Comparison of ENCODE assay signal across 15 cellular contexts in the genomic region with DNA sequence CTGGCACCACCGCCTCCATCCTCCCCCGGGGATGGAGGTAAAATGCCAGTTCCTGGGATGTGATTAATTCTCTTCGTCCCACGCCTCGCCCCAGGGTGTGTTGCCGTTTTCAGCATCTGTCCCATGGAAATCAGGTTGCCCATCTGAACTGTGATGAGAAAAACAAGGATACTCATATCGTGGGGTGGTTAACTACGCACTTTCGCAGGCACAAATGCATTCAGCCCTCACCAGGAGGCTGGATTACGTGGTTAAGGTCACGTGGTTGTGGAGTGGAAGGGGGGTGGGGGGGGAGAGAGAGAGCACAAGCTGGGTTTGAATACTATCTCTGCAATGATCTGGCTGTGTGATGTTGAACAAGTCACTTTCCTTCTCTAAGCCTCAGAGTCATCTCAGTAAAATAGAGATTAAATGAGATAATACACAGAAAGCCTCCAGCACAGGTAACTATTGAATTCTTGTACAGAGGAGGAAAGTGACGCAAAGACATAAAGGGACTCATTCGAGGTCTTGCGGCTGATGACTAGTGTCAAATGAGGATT.
A peak's percentile ranks its signal among the peaks of the same experiment; 100 is the strongest.
DNase-seq lines count a peak whose midpoint lies in the region; ATAC-seq and TF ChIP-seq lines count a peak whose summit lies in the region.
"Had no signal": no experiment of that assay in that cellular context is flagged by ENCODE, and none has a peak within 500 bp of the region (broad histone marks: within the 10 kb centered on the region; RNA-seq: fewer than 3 reads in every experiment).

No MANE protein-coding gene starts in this region.

- TF ChIP-seq CTCF in DND-41 (IDR thresholded peaks at IDR 0.05; ENCODE audit: borderline replicate concordance, extremely low read depth, low read length, poor library complexity, severe bottlenecking) (no peak), IMR-90 (conservative IDR thresholded peaks at IDR 0.05; ENCODE audit: low read depth, low read length) (no peak)

- H3K4me1 Mint-ChIP-seq in activated T-helper 2 cell treated with anti-CD3 and anti-CD28 coated beads, Interferon-gamma antibody, Interleukin-2, Interleukin-4, amounts not matched to agents 10 μg/mL and 5 μg/mL and 100 μg/mL, durations not matched to agents 14 hours and 24 hours and 36 hours (ENCODE audit: low read depth) = peaks cover 35% of the 10 kb centered on the region

- H3K14ac ChIP-seq in IMR-90 (replicated peaks; ENCODE audit: low read depth, low read length) = peak overlapping the region; percentile 69

- H2BK120ac ChIP-seq in IMR-90 (ENCODE audit: low read depth, low read length) (peak overlapping the region; percentile 72), mesendoderm (ENCODE audit: low read depth, low read length) (no peak overlapping the region)

- POLR2A ChIA-PET in IMR-90 (lab: Charles Lee; ENCODE audit: unreplicated experiment) = interaction anchor here (0.5 kb wide), 1 partner anchor 883 kb away, joined by 3 read pairs; no protein-coding TSS in a partner anchor

- in situ Hi-C loops in IMR-90 (cut with MboI; ENCODE audit: low sequenced_read_pairs) = loop anchor here (10.0 kb wide), 1 partner anchor 74 kb away; a partner anchor contains a TSS

- H2AK5ac ChIP-seq in IMR-90 (ENCODE audit: low read depth, low read length) (peak overlapping the region; percentile 88), mesendoderm (ENCODE audit: low read length) (no peak overlapping the region)

- H2BK15ac ChIP-seq in IMR-90 (ENCODE audit: low read depth, low read length) (peak overlapping the region; percentile 76; the same call in 1 of the 3 replicates), mesendoderm (replicated peaks; ENCODE audit: low read depth) (no peak overlapping the region)

- no peaks in the 10 kb centered on the region for H3K9me3 Mint-ChIP-seq in activated T-helper 2 cell treated with anti-CD3 and anti-CD28 coated beads, Interferon-gamma antibody, Interleukin-2, Interleukin-4, amounts not matched to agents 10 μg/mL and 5 μg/mL and 100 μg/mL, durations not matched to agents 14 hours and 24 hours and 36 hours

- H3K56ac ChIP-seq in IMR-90 (ENCODE audit: extremely low read depth, insufficient read depth, low read length) (no peak overlapping the region), mesendoderm (ENCODE audit: low read length) (no peak overlapping the region)

- no peak for TF ChIP-seq POLR2A in IMR-90 (IDR thresholded peaks at IDR 0.05; ENCODE audit: low read depth, low read length)

- WGBS in IMR-90 (ENCODE audit: extremely low coverage in 2 of 2, insufficient read length in 1 of 2), 2 experiments = 86% methylated on average over 6 of the region's 14 CpGs; no CpG with 5 or more reads in 1 of the 2 experiments
- WGBS in mesendoderm (ENCODE audit: extremely low coverage, insufficient coverage, low lambda C conversion rate) = no CpG with 5 or more reads among the region's 14 CpGs

- H3K4ac ChIP-seq in IMR-90 (ENCODE audit: low read depth, low read length) (peak overlapping the region; percentile 80), mesendoderm (ENCODE audit: low read depth, low read length) (no peak overlapping the region)

- H3K79me1 ChIP-seq in IMR-90 (ENCODE audit: low read depth in 1 of 2, low read length in 2 of 2) = peaks cover 29 to 32% of the 10 kb centered on the region in 2 experiments
- no peaks in the 10 kb centered on the region for H3K79me1 ChIP-seq in mesendoderm (ENCODE audit: low read length)

- H3K9ac ChIP-seq in DND-41 (ENCODE audit: low read depth, low read length) (no peak overlapping the region), IMR-90 (ENCODE audit: low read depth, low read length) (no peak overlapping the region), mesendoderm (ENCODE audit: low read length) (no peak overlapping the region)

- H3K36me3 ChIP-seq in DND-41 (ENCODE audit: insufficient read depth, low read length) (no peaks in the 10 kb centered on the region), IMR-90 (ENCODE audit: control insufficient read depth, insufficient read depth, low read length) (peaks cover 3% of the 10 kb centered on the region; the same call in 1 of the 2 replicates), mesendoderm (ENCODE audit: control insufficient read depth, insufficient read depth, low read length) (no peaks in the 10 kb centered on the region)
- H3K36me3 ChIP-seq: right lobe of liver had no signal

- peak overlapping the region; percentile 46 for H2BK20ac ChIP-seq in IMR-90 (ENCODE audit: low read depth, low read length)

- CTCF ChIA-PET in IMR-90 (lab: Yijun Ruan, JAX) = interaction anchor here (0.7 kb wide), 1 partner anchor 81 kb away, joined by 3 read pairs; no protein-coding TSS in a partner anchor

- H3K27me3 Mint-ChIP-seq in activated T-helper 2 cell treated with anti-CD3 and anti-CD28 coated beads, Interferon-gamma antibody, Interleukin-2, Interleukin-4, amounts not matched to agents 10 μg/mL and 5 μg/mL and 100 μg/mL, durations not matched to agents 14 hours and 24 hours and 36 hours (ENCODE audit: low read depth) = peaks cover 4% of the 10 kb centered on the region

- H3K23ac ChIP-seq in IMR-90 (ENCODE audit: low read depth, low read length) (peak overlapping the region; percentile 42; the same call in 1 of the 2 replicates), mesendoderm (ENCODE audit: low read length) (no peak overlapping the region)

- H3K27me3 ChIP-seq in DND-41 (ENCODE audit: insufficient read depth, low read length, poor library complexity) = peaks cover 6% of the 10 kb centered on the region
- no peaks in the 10 kb centered on the region for H3K27me3 ChIP-seq in IMR-90 (ENCODE audit: control insufficient read depth, insufficient read depth, low read length)
- no peaks in the 10 kb centered on the region for H3K27me3 ChIP-seq in mesendoderm (ENCODE audit: insufficient read depth, low read length, poor library complexity)
- H3K27me3 ChIP-seq: dorsolateral prefrontal cortex, right lobe of liver had no signal

- no peaks in the 10 kb centered on the region for H3K36me3 Mint-ChIP-seq in activated T-helper 2 cell treated with anti-CD3 and anti-CD28 coated beads, Interferon-gamma antibody, Interleukin-2, Interleukin-4, amounts not matched to agents 10 μg/mL and 5 μg/mL and 100 μg/mL, durations not matched to agents 14 hours and 24 hours and 36 hours (ENCODE audit: low read depth)

- no peak for TF ChIP-seq RAD21 in IMR-90 (IDR thresholded peaks at IDR 0.05; ENCODE audit: low read length)

- peak; percentile 44; the same call in 2 of the 3 replicates for ATAC-seq in DND-41 (ENCODE audit: insufficient read depth, low read depth)
- ATAC-seq in IMR-90 (ENCODE audit: low read depth) = no peak
- ATAC-seq in HG02870 (IDR thresholded peaks at IDR 0.05; ENCODE audit: unreplicated experiment) = no peak
- ATAC-seq: foreskin keratinocyte, right lobe of liver had no signal

- H2BK5ac ChIP-seq in IMR-90 (ENCODE audit: low read depth, low read length, poor library complexity, severe bottlenecking) (no peak overlapping the region), mesendoderm (ENCODE audit: low read length) (no peak overlapping the region)

- peaks cover 2% of the 10 kb centered on the region; the same call in 1 of the 2 replicates for H4K20me1 ChIP-seq in DND-41 (ENCODE audit: insufficient read depth, low read length)
- no peaks in the 10 kb centered on the region for H4K20me1 ChIP-seq in IMR-90 (ENCODE audit: insufficient read depth, low read length)

- peak overlapping the region; percentile 34 for H2AK9ac ChIP-seq in IMR-90 (replicated peaks; ENCODE audit: low read depth, low read length, poor library complexity)

- no peak overlapping the region for H3K27ac ChIP-seq in DND-41 (ENCODE audit: low read length)
- H3K27ac ChIP-seq in IMR-90 (ENCODE audit: insufficient read depth, low read length) = no peak overlapping the region
- H3K27ac ChIP-seq in mesendoderm (ENCODE audit: low read depth, low read length) = no peak overlapping the region
- H3K27ac ChIP-seq: foreskin keratinocyte, right lobe of liver had no signal

- BruUV-seq in IMR-90 (replicated peaks; lab: Mats Ljungman, UMichigan) = no TSS peak

- no peak overlapping the region for H4K5ac ChIP-seq in IMR-90 (ENCODE audit: low read depth, low read length)
- no peak overlapping the region for H4K5ac ChIP-seq in mesendoderm (ENCODE audit: low read length)

- H3K4me3 Mint-ChIP-seq in activated T-helper 2 cell treated with anti-CD3 and anti-CD28 coated beads, Interferon-gamma antibody, Interleukin-2, Interleukin-4, amounts not matched to agents 10 μg/mL and 5 μg/mL and 100 μg/mL, durations not matched to agents 14 hours and 24 hours and 36 hours (ENCODE audit: low read depth) = no peak overlapping the region

- intact Hi-C loops in IMR-90 (cut with micrococcal nuclease) = loop anchor here (5.0 kb wide), 1 partner anchor 82 kb away; no protein-coding TSS in a partner anchor
- intact Hi-C loops in activated T-helper 2 cell treated with anti-CD3 and anti-CD28 coated beads, Interferon-gamma antibody, Interleukin-2, Interleukin-4, amounts not matched to agents 10 μg/mL and 5 μg/mL and 100 μg/mL, durations not matched to agents 14 hours and 24 hours and 36 hours (cut with micrococcal nuclease) = loop anchor here (1.0 to 10.0 kb wide), 3 partner anchors 27 to 84 kb away; no protein-coding TSS in a partner anchor

- no peaks in the 10 kb centered on the region for H3K4me1 ChIP-seq in DND-41 (ENCODE audit: insufficient read depth, low read length)
- H3K4me1 ChIP-seq in IMR-90 (ENCODE audit: control insufficient read depth, insufficient read depth, low read length) = peaks cover 12% of the 10 kb centered on the region
- H3K4me1 ChIP-seq in mesendoderm (ENCODE audit: control insufficient read depth, low read depth, low read length) = peaks cover 3% of the 10 kb centered on the region
- H3K4me1 ChIP-seq: foreskin keratinocyte, right lobe of liver had no signal

- dilution Hi-C loops in IMR-90 (cut with HindIII; ENCODE audit: low sequenced_read_pairs, unreplicated experiment) = no loop called here

- no peak overlapping the region for H3K18ac ChIP-seq in IMR-90 (ENCODE audit: low read depth, low read length)
- H3K18ac ChIP-seq in mesendoderm (ENCODE audit: low read length) = no peak overlapping the region

- peak overlapping the region; percentile 80 for H3K27ac Mint-ChIP-seq in activated T-helper 2 cell treated with anti-CD3 and anti-CD28 coated beads, Interferon-gamma antibody, Interleukin-2, Interleukin-4, amounts not matched to agents 10 μg/mL and 5 μg/mL and 100 μg/mL, durations not matched to agents 14 hours and 24 hours and 36 hours

- no peak overlapping the region for H3K4me3 ChIP-seq in DND-41 (ENCODE audit: low read depth in 1 of 2, low read length in 2 of 2)
- no peak overlapping the region for H3K4me3 ChIP-seq in IMR-90 (ENCODE audit: insufficient read depth, low read depth, low read length)
- no peak overlapping the region for H3K4me3 ChIP-seq in mesendoderm (ENCODE audit: low read length)
- H3K4me3 ChIP-seq: dorsolateral prefrontal cortex, right lobe of liver had no signal

- peak overlapping the region; percentile 17 for H4K91ac ChIP-seq in IMR-90 (ENCODE audit: insufficient read depth, low read depth, low read length)

- H3K79me2 ChIP-seq in DND-41 (ENCODE audit: insufficient read depth, low read length) (no peaks in the 10 kb centered on the region), mesendoderm (ENCODE audit: control insufficient read depth, insufficient read depth, low read length) (no peaks in the 10 kb centered on the region)

- DNase-seq in DND-41 = peak; percentile 19
- no peak for DNase-seq in IMR-90
- peak; percentile 20 for DNase-seq in activated T-helper 2 cell treated with anti-CD3 and anti-CD28 coated beads, Interferon-gamma antibody, Interleukin-2, Interleukin-4, amounts not matched to agents 10 μg/mL and 5 μg/mL and 100 μg/mL, durations not matched to agents 14 hours and 24 hours and 36 hours (ENCODE audit: low spot score)
- peak; percentile 71 for DNase-seq in mesendoderm
- no peak for DNase-seq in RPMI8226
- DNase-seq in medulla oblongata (ENCODE audit: extremely low spot score) = no peak
- DNase-seq: activated gamma-delta T cell treated with Interleukin-2 at 50 U/mL for 16 hours, foreskin keratinocyte, kidney glomerular epithelial cell, NCI-H1092, NCI-H510A treated with DMSO at 0.1 percent for 48 hours, right lobe of liver, Right ventricle myocardium superior had no signal

- H3K4me2 ChIP-seq in DND-41 (ENCODE audit: insufficient read depth, low read length) (no peak overlapping the region), IMR-90 (ENCODE audit: low read depth, low read length) (no peak overlapping the region), mesendoderm (ENCODE audit: low read length) (no peak overlapping the region)

- H4K8ac ChIP-seq in IMR-90 (ENCODE audit: low read depth in 2 of 2, low read length in 2 of 2) = peak overlapping the region; percentile 33 to 50; a peak in 1 of 4 replicates
- H4K8ac ChIP-seq in mesendoderm (ENCODE audit: low read depth, low read length) = no peak overlapping the region

- H3K9me3 ChIP-seq in DND-41 (ENCODE audit: insufficient read depth, low read length, severe bottlenecking) (no peaks in the 10 kb centered on the region), IMR-90 (ENCODE audit: control insufficient read depth, insufficient read depth, low read length) (no peaks in the 10 kb centered on the region)
- H3K9me3 ChIP-seq: right lobe of liver had no signal

- no peak overlapping the region for H2AFZ ChIP-seq in DND-41 (ENCODE audit: low read depth, low read length)
- H2AFZ ChIP-seq in IMR-90 (replicated peaks; ENCODE audit: low read length, poor library complexity) = no peak overlapping the region

- H3K9me1 ChIP-seq in IMR-90 (ENCODE audit: insufficient read depth, low read length) = peaks cover 9% of the 10 kb centered on the region; the same call in 1 of the 2 replicates

Comparison
In these comparisons a context has a peak if more than half of its experiments do, and no peak if none do; other contexts are left out.
1. DNase-seq: peak in DND-41 (single experiment), activated T-helper 2 cell treated with anti-CD3 and anti-CD28 coated beads, Interferon-gamma antibody, Interleukin-2, Interleukin-4, amounts not matched to agents 10 μg/mL and 5 μg/mL and 100 μg/mL, durations not matched to agents 14 hours and 24 hours and 36 hours (single experiment) and mesendoderm (single experiment); none in IMR-90 (single experiment), RPMI8226 (single experiment) and medulla oblongata (single experiment).